In genomic region chr1:213970193-213970592, GRCh38 we compare ENCODE assay signal across 26 cellular contexts. TPM values are rescaled to one million over a fixed set of nuclear protein-coding genes. Genes with fewer than 3 reads are reported as not detected.
"Had no signal": no experiment of that assay in that cellular context is flagged by ENCODE, and none has a peak within 500 bp of the region (broad histone marks: within the 10 kb centered on the region; RNA-seq: fewer than 3 reads in every experiment).

No MANE protein-coding gene starts in this region.

- DNase-seq: activated B cell treated with CpG ODN at 0.5 μM for 24 hours; activated CD4-positive, alpha-beta T cell treated with anti-CD3 and anti-CD28 coated beads for 1 hour; activated CD4-positive, alpha-beta T cell treated with anti-CD3 and anti-CD28 coated beads, Interleukin-2, amount 10 ng/mL, durations not matched to agents 24 days and 14 days; activated CD4-positive, alpha-beta T cell treated with anti-CD3 and anti-CD28 coated beads, Interleukin-2, amount 50 U/mL, for 48 hours; activated CD8-positive, alpha-beta memory T cell treated with anti-CD3 and anti-CD28 coated beads, Interleukin-2, amount 10 ng/mL, durations not matched to agents 7 days and 5 days; activated effector memory CD4-positive, alpha-beta T cell treated with Interleukin-2 at 50 U/mL for 16 hours; activated naive CD4-positive, alpha-beta T cell; activated T-cell treated with anti-CD3 and anti-CD28 coated beads, Interleukin-2, amount 50 U/mL, for 24 hours; aorta; caudate nucleus; MG63; MV-4-11; NCI-H1092 treated with DMSO at 0.1 percent for 48 hours; NCI-H1417 treated with DMSO at 0.1 percent for 48 hours; NCI-H187; NCI-H2081 treated with DMSO at 0.1 percent for 48 hours; NCI-H2171 treated with DMSO at 0.1 percent for 48 hours; NCI-H226; NCI-H526; NCI-H82; PC-3; SHP77 treated with DMSO at 0.1 percent for 48 hours; T-cell; T-helper 2 cell; T1000 had no signal

- ATAC-seq: activated CD8-positive, alpha-beta memory T cell treated with anti-CD3 and anti-CD28 coated beads, Interleukin-2, amount 10 ng/mL, durations not matched to agents 7 days and 5 days; PC-3; T-cell had no signal

RNA-seq across cellular contexts. Expression of gene PROX1, which starts 17.6 kb away (rescaled TPM):
- total RNA-seq: activated CD4-positive, alpha-beta T cell treated with anti-CD3 and anti-CD28 coated beads, Interleukin-2, amount 10 ng/mL, durations not matched to agents 24 days and 14 days; activated CD8-positive, alpha-beta memory T cell treated with anti-CD3 and anti-CD28 coated beads, Interleukin-2, amount 10 ng/mL, durations not matched to agents 7 days and 5 days; activated T-helper 1 cell treated with anti-CD3 and anti-CD28 coated beads, Interleukin-12 subunit alpha, Interleukin-12 subunit beta, Interleukin-2, Interleukin-4 antibody, amounts not matched to agents 30 ng/mL and 10 ng/mL and 1 ng/mL, durations not matched to agents 14 hours and 24 hours and 36 hours; PC-3 had no signal
